16 cellular contexts compared by ENCODE assay signal in genomic region chr2:199336546-199336945, GRCh38.
DNase-seq lines count a peak whose midpoint lies in the region; ATAC-seq and TF ChIP-seq lines count a peak whose summit lies in the region.
"Had no signal": no experiment of that assay in that cellular context is flagged by ENCODE, and none has a peak within 500 bp of the region (broad histone marks: within the 10 kb centered on the region; RNA-seq: fewer than 3 reads in every experiment).

No MANE protein-coding gene starts in this region.

- H3K4me3 Mint-ChIP-seq in nephron progenitor cell, result no peak overlapping the region
- no peak overlapping the region for H3K4me3 Mint-ChIP-seq in activated T-helper 1 cell treated with anti-CD3 and anti-CD28 coated beads, Interleukin-12 subunit alpha, Interleukin-12 subunit beta, Interleukin-2, Interleukin-4 antibody, amounts not matched to agents 30 ng/mL and 10 ng/mL and 1 ng/mL, durations not matched to agents 14 hours and 24 hours and 36 hours
- H3K4me3 Mint-ChIP-seq in activated CD8-positive, alpha-beta memory T cell treated with anti-CD3 and anti-CD28 coated beads, Interleukin-2, amount 10 ng/mL, durations not matched to agents 7 days and 5 days, result no peak overlapping the region
- H3K4me3 Mint-ChIP-seq: H9 had no signal

- no peak overlapping the region for H3K27ac Mint-ChIP-seq in nephron progenitor cell
- no peak overlapping the region for H3K27ac Mint-ChIP-seq in activated T-helper 1 cell treated with anti-CD3 and anti-CD28 coated beads, Interleukin-12 subunit alpha, Interleukin-12 subunit beta, Interleukin-2, Interleukin-4 antibody, amounts not matched to agents 30 ng/mL and 10 ng/mL and 1 ng/mL, durations not matched to agents 14 hours and 24 hours and 36 hours
- H3K27ac Mint-ChIP-seq in activated CD8-positive, alpha-beta memory T cell treated with anti-CD3 and anti-CD28 coated beads, Interleukin-2, amount 10 ng/mL, durations not matched to agents 7 days and 5 days, result no peak overlapping the region

- no peaks in the 10 kb centered on the region for H3K36me3 Mint-ChIP-seq in nephron progenitor cell (ENCODE audit: low read depth)
- H3K36me3 Mint-ChIP-seq in activated T-helper 1 cell treated with anti-CD3 and anti-CD28 coated beads, Interleukin-12 subunit alpha, Interleukin-12 subunit beta, Interleukin-2, Interleukin-4 antibody, amounts not matched to agents 30 ng/mL and 10 ng/mL and 1 ng/mL, durations not matched to agents 14 hours and 24 hours and 36 hours (ENCODE audit: low read depth), result no peaks in the 10 kb centered on the region
- H3K36me3 Mint-ChIP-seq in activated CD8-positive, alpha-beta memory T cell treated with anti-CD3 and anti-CD28 coated beads, Interleukin-2, amount 10 ng/mL, durations not matched to agents 7 days and 5 days, result no peaks in the 10 kb centered on the region

- ATAC-seq in activated CD8-positive, alpha-beta memory T cell treated with anti-CD3 and anti-CD28 coated beads, Interleukin-2, amount 10 ng/mL, durations not matched to agents 7 days and 5 days, result no peak

- no peaks in the 10 kb centered on the region for H3K9me3 Mint-ChIP-seq in nephron progenitor cell
- no peaks in the 10 kb centered on the region for H3K9me3 Mint-ChIP-seq in activated T-helper 1 cell treated with anti-CD3 and anti-CD28 coated beads, Interleukin-12 subunit alpha, Interleukin-12 subunit beta, Interleukin-2, Interleukin-4 antibody, amounts not matched to agents 30 ng/mL and 10 ng/mL and 1 ng/mL, durations not matched to agents 14 hours and 24 hours and 36 hours
- H3K9me3 Mint-ChIP-seq in activated CD8-positive, alpha-beta memory T cell treated with anti-CD3 and anti-CD28 coated beads, Interleukin-2, amount 10 ng/mL, durations not matched to agents 7 days and 5 days (ENCODE audit: low read depth), result no peaks in the 10 kb centered on the region
- H3K9me3 Mint-ChIP-seq: H9 had no signal

- peaks cover under 1% of the 10 kb centered on the region for H3K4me1 Mint-ChIP-seq in nephron progenitor cell
- no peaks in the 10 kb centered on the region for H3K4me1 Mint-ChIP-seq in activated T-helper 1 cell treated with anti-CD3 and anti-CD28 coated beads, Interleukin-12 subunit alpha, Interleukin-12 subunit beta, Interleukin-2, Interleukin-4 antibody, amounts not matched to agents 30 ng/mL and 10 ng/mL and 1 ng/mL, durations not matched to agents 14 hours and 24 hours and 36 hours (ENCODE audit: low read depth)
- H3K4me1 Mint-ChIP-seq in activated CD8-positive, alpha-beta memory T cell treated with anti-CD3 and anti-CD28 coated beads, Interleukin-2, amount 10 ng/mL, durations not matched to agents 7 days and 5 days, result no peaks in the 10 kb centered on the region

- intact Hi-C loops in activated T-helper 1 cell treated with anti-CD3 and anti-CD28 coated beads, Interleukin-12 subunit alpha, Interleukin-12 subunit beta, Interleukin-2, Interleukin-4 antibody, amounts not matched to agents 30 ng/mL and 10 ng/mL and 1 ng/mL, durations not matched to agents 14 hours and 24 hours and 36 hours (cut with micrococcal nuclease), result no loop called here

- CTCF ChIA-PET in activated CD8-positive, alpha-beta memory T cell treated with anti-CD3 and anti-CD28 coated beads, Interleukin-2, amount 10 ng/mL, durations not matched to agents 7 days and 5 days (lab: Charles Lee), result no interaction called here

- H3K4me3 ChIP-seq in choroid plexus epithelial cell (ENCODE audit: low read depth, low read length), result no peak overlapping the region
- H3K4me3 ChIP-seq: K562 had no signal

- H3K27me3 Mint-ChIP-seq in nephron progenitor cell (ENCODE audit: low read depth, poor library complexity), result no peaks in the 10 kb centered on the region
- no peaks in the 10 kb centered on the region for H3K27me3 Mint-ChIP-seq in activated T-helper 1 cell treated with anti-CD3 and anti-CD28 coated beads, Interleukin-12 subunit alpha, Interleukin-12 subunit beta, Interleukin-2, Interleukin-4 antibody, amounts not matched to agents 30 ng/mL and 10 ng/mL and 1 ng/mL, durations not matched to agents 14 hours and 24 hours and 36 hours (ENCODE audit: insufficient read depth)
- H3K27me3 Mint-ChIP-seq in activated CD8-positive, alpha-beta memory T cell treated with anti-CD3 and anti-CD28 coated beads, Interleukin-2, amount 10 ng/mL, durations not matched to agents 7 days and 5 days, result no peaks in the 10 kb centered on the region

- TF ChIP-seq CTCF in choroid plexus epithelial cell (conservative IDR thresholded peaks at IDR 0.05; ENCODE audit: low read depth, low read length) (no peak), nephron progenitor cell (IDR thresholded peaks at IDR 0.05) (no peak)

- peak; percentile 46 for DNase-seq in HCEC 1CT
- peak; percentile 89 for DNase-seq in NCI-H82 (lab: John Stamatoyannopoulos, UW)
- peak; percentile 12 for DNase-seq in choroid plexus epithelial cell (ENCODE audit: low read depth)
- DNase-seq in nephron progenitor cell, result no peak
- DNase-seq in activated T-helper 1 cell treated with anti-CD3 and anti-CD28 coated beads, Interleukin-12 subunit alpha, Interleukin-12 subunit beta, Interleukin-2, Interleukin-4 antibody, amounts not matched to agents 30 ng/mL and 10 ng/mL and 1 ng/mL, durations not matched to agents 14 hours and 24 hours and 36 hours (ENCODE audit: low spot score), result no peak
- DNase-seq in NCI-H748 (lab: John Stamatoyannopoulos, UW; ENCODE audit: unreplicated experiment), result no peak
- no peak for DNase-seq in activated CD8-positive, alpha-beta memory T cell treated with anti-CD3 and anti-CD28 coated beads, Interleukin-2, amount 10 ng/mL, durations not matched to agents 7 days and 5 days
- DNase-seq: ACHN, AML-193, GF-D8, H9, MV-4-11, NCI-H1694 treated with DMSO at 0.1 percent for 48 hours, Right ventricle myocardium superior, SW 1271 had no signal

Comparison
In these comparisons a context has a peak if more than half of its experiments do, and no peak if none do; other contexts are left out.
1. DNase-seq: peak in HCEC 1CT (single experiment), NCI-H82 (single experiment) and choroid plexus epithelial cell (single experiment); none in nephron progenitor cell (single experiment), activated T-helper 1 cell treated with anti-CD3 and anti-CD28 coated beads, Interleukin-12 subunit alpha, Interleukin-12 subunit beta, Interleukin-2, Interleukin-4 antibody, amounts not matched to agents 30 ng/mL and 10 ng/mL and 1 ng/mL, durations not matched to agents 14 hours and 24 hours and 36 hours (single experiment), NCI-H748 (single experiment) and activated CD8-positive, alpha-beta memory T cell treated with anti-CD3 and anti-CD28 coated beads, Interleukin-2, amount 10 ng/mL, durations not matched to agents 7 days and 5 days (single experiment).